In the genomic region with DNA sequence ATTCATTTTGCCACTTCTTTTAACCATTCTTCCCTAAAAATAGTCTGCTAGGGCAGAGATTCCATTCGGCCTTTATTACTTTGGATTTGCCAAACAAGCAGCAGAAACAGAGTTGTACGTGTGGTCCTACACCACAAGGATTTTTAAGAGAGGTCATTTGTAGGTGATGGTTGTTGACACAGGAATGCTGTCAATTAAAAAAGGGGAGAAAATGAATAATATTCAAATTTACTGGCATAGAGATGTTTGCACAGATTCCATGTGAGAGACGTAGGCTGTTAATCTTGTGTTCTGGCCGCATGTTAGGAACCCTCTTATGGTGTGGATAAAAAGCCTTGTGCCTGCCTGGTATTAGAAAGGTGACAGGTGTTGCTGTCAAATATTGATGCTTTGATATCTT, we compare ENCODE assay signal across 16 cellular contexts. TPM values are rescaled to one million over a fixed set of nuclear protein-coding genes. Genes with fewer than 3 reads are reported as not detected.
DNase-seq lines count a peak whose midpoint lies in the region; ATAC-seq, FAIRE-seq and TF ChIP-seq lines count a peak whose summit lies in the region.
"Had no signal": no experiment of that assay in that cellular context is flagged by ENCODE, and none has a peak within 500 bp of the region (broad histone marks: within the 10 kb centered on the region; RNA-seq: fewer than 3 reads in every experiment).

No MANE protein-coding gene starts in this region.

- peak overlapping the region; percentile 72; the same call in 1 of the 2 replicates for H3K4me2 ChIP-seq in IMR-90 (ENCODE audit: low read depth, low read length)
- H3K4me2 ChIP-seq in keratinocyte (ENCODE audit: control insufficient read depth, extremely low read depth, insufficient read depth, low read depth, low read length): no peak overlapping the region

- no peak for TF ChIP-seq EP300 in transverse colon (IDR thresholded peaks at IDR 0.05; ENCODE audit: low read depth)

- H3K27me3 ChIP-seq in IMR-90 (ENCODE audit: control insufficient read depth, insufficient read depth, low read length): no peaks in the 10 kb centered on the region
- no peaks in the 10 kb centered on the region for H3K27me3 ChIP-seq in keratinocyte (ENCODE audit: control insufficient read depth, extremely low read depth, insufficient read depth, low read length)
- H3K27me3 ChIP-seq in transverse colon: no peaks in the 10 kb centered on the region
- H3K27me3 ChIP-seq: suprapubic skin had no signal

- peak overlapping the region; percentile 26; the same call in 1 of the 2 replicates for H3K18ac ChIP-seq in IMR-90 (ENCODE audit: low read depth, low read length)

- no peak overlapping the region for H2AFZ ChIP-seq in IMR-90 (replicated peaks; ENCODE audit: low read length, poor library complexity)
- H2AFZ ChIP-seq in keratinocyte (ENCODE audit: control insufficient read depth, low read length): no peak overlapping the region

- DNase-seq in IMR-90 (no peak), keratinocyte (ENCODE audit: low read depth, low spot score) (no peak), transverse colon (no peak), GF-D8 (lab: John Stamatoyannopoulos, UW) (no peak)
- no peak for DNase-seq in central memory CD4-positive, alpha-beta T cell
- DNase-seq: activated CD4-positive, alpha-beta T cell treated with anti-CD3 and anti-CD28 coated beads for 48 hours; activated T-cell treated with anti-CD3 and anti-CD28 coated beads, Interleukin-2, amount 50 U/mL, for 1 hour; caudate nucleus; DND-41; effector memory CD4-positive, alpha-beta T cell; GOT3; MV-4-11; SHP77 treated with DMSO at 0.1 percent for 48 hours had no signal

- TF ChIP-seq CTCF in IMR-90 (conservative IDR thresholded peaks at IDR 0.05; ENCODE audit: low read depth, low read length) (no peak), keratinocyte (optimal IDR thresholded peaks at IDR 0.05 in 1 of 3, IDR thresholded peaks at IDR 0.05 in 1 of 3, conservative IDR thresholded peaks at IDR 0.05 in 1 of 3; ENCODE audit: extremely low read depth in 1 of 3, insufficient read depth in 2 of 3, low read length in 3 of 3) (no peak), transverse colon (IDR thresholded peaks at IDR 0.05) (no peak)

- H3K9me3 ChIP-seq in IMR-90 (ENCODE audit: control insufficient read depth, insufficient read depth, low read length) (no peaks in the 10 kb centered on the region), keratinocyte (ENCODE audit: control insufficient read depth, low read depth, low read length) (no peaks in the 10 kb centered on the region), transverse colon (no peaks in the 10 kb centered on the region)
- H3K9me3 ChIP-seq: suprapubic skin had no signal

- H3K14ac ChIP-seq in IMR-90 (replicated peaks; ENCODE audit: low read depth, low read length): peak overlapping the region; percentile 39

- peak overlapping the region; percentile 100 for H2BK5ac ChIP-seq in IMR-90 (ENCODE audit: low read depth, low read length, poor library complexity, severe bottlenecking)

- H3K79me2 ChIP-seq in keratinocyte (ENCODE audit: control insufficient read depth, insufficient read depth, low read length): peaks cover 97% of the 10 kb centered on the region

- WGBS in IMR-90 (ENCODE audit: extremely low coverage in 2 of 2, insufficient read length in 1 of 2), 2 experiments: no CpG with 5 or more reads among the region's 4 CpGs
- WGBS in transverse colon (ENCODE audit: low coverage in 1 of 2), 2 donors: 68 to 72% methylated on average over 4 of the region's 4 CpGs

- BruUV-seq in IMR-90 (replicated peaks; lab: Mats Ljungman, UMichigan): no TSS peak

- H4K91ac ChIP-seq in IMR-90 (ENCODE audit: insufficient read depth, low read depth, low read length): peak overlapping the region; percentile 2; the same call in 1 of the 2 replicates

- FAIRE-seq in keratinocyte (lab: Jason Lieb, UNC): no peak

- H3K9ac ChIP-seq in IMR-90 (ENCODE audit: low read depth, low read length) (no peak overlapping the region; the same call in 1 of the 2 replicates), keratinocyte (ENCODE audit: control insufficient read depth, extremely low read depth, insufficient read depth, low read length) (no peak overlapping the region)

- peak overlapping the region; percentile 50 for H3K23ac ChIP-seq in IMR-90 (ENCODE audit: low read depth, low read length)

- H4K5ac ChIP-seq in IMR-90 (ENCODE audit: low read depth, low read length): peak overlapping the region; percentile 29; the same call in 1 of the 2 replicates

- dilution Hi-C loops in IMR-90 (cut with HindIII; ENCODE audit: low sequenced_read_pairs, unreplicated experiment): no loop called here
- dilution Hi-C loops in keratinocyte (cut with MboI; ENCODE audit: extremely low pct_ligation_motif_present, low sequenced_read_pairs): no loop called here

- no peak for TF ChIP-seq POLR2A in IMR-90 (IDR thresholded peaks at IDR 0.05; ENCODE audit: low read depth, low read length)
- TF ChIP-seq POLR2A in transverse colon (IDR thresholded peaks at IDR 0.05): no peak

- peak overlapping the region; percentile 27 for H2BK20ac ChIP-seq in IMR-90 (ENCODE audit: low read depth, low read length)

- peak overlapping the region; percentile 61; the same call in 1 of the 2 replicates for H2BK120ac ChIP-seq in IMR-90 (ENCODE audit: low read depth, low read length)

- H2AK5ac ChIP-seq in IMR-90 (ENCODE audit: low read depth, low read length): peak overlapping the region; percentile 62

- peak overlapping the region; percentile 29 for H3K56ac ChIP-seq in IMR-90 (ENCODE audit: extremely low read depth, insufficient read depth, low read length)

- H3K79me1 ChIP-seq in IMR-90 (ENCODE audit: low read depth in 1 of 2, low read length in 2 of 2): peaks cover 0 to 18% of the 10 kb centered on the region in 2 experiments; a peak in 2 of 4 replicates

- peaks cover 48% of the 10 kb centered on the region for H3K4me1 ChIP-seq in IMR-90 (ENCODE audit: control insufficient read depth, insufficient read depth, low read length)
- peaks cover 66% of the 10 kb centered on the region for H3K4me1 ChIP-seq in keratinocyte (ENCODE audit: control insufficient read depth, extremely low read depth, insufficient read depth, low read length)
- peaks cover 29 to 69% (median 36%) of the 10 kb centered on the region in 4 donors for H3K4me1 ChIP-seq in transverse colon

- peak overlapping the region; percentile 42; the same call in 1 of the 2 replicates for H3K27ac ChIP-seq in IMR-90 (ENCODE audit: insufficient read depth, low read length)
- H3K27ac ChIP-seq in keratinocyte (ENCODE audit: control insufficient read depth, insufficient read depth, low read length): peak overlapping the region; percentile 59
- peak overlapping the region in 3 of 4 donors; percentile 1 to 45 (median 6) for H3K27ac ChIP-seq in transverse colon
- H3K27ac ChIP-seq: suprapubic skin had no signal

- POLR2A ChIA-PET in IMR-90 (lab: Charles Lee; ENCODE audit: unreplicated experiment): no interaction called here

- H3K9me1 ChIP-seq in IMR-90 (ENCODE audit: insufficient read depth, low read length): peaks cover 25% of the 10 kb centered on the region
- no peaks in the 10 kb centered on the region for H3K9me1 ChIP-seq in keratinocyte (ENCODE audit: control insufficient read depth, extremely low read depth, insufficient read depth, low read length)

- no peak overlapping the region for H2AK9ac ChIP-seq in IMR-90 (replicated peaks; ENCODE audit: low read depth, low read length, poor library complexity)

- H2BK15ac ChIP-seq in IMR-90 (ENCODE audit: low read depth, low read length): peak overlapping the region; percentile 35; the same call in 2 of the 3 replicates

- peaks cover 81% of the 10 kb centered on the region for H4K20me1 ChIP-seq in IMR-90 (ENCODE audit: insufficient read depth, low read length)
- peaks cover 7% of the 10 kb centered on the region for H4K20me1 ChIP-seq in keratinocyte (ENCODE audit: control insufficient read depth, extremely low read depth, insufficient read depth, low read length)

- in situ Hi-C loops in IMR-90 (cut with MboI; ENCODE audit: low sequenced_read_pairs) (no loop called here), transverse colon (cut with MboI; ENCODE audit: low pct_ligation_motif_present in 1 of 4, low pct_unique_long_range_greater_than_20kb in 1 of 4, low sequenced_read_pairs in 3 of 4) (no loop called here)

- H3K4me3 ChIP-seq in IMR-90 (ENCODE audit: insufficient read depth, low read depth, low read length) (no peak overlapping the region), keratinocyte (ENCODE audit: control insufficient read depth in 2 of 3, extremely low read depth in 1 of 3, insufficient read depth in 2 of 3, low read depth in 1 of 3, low read length in 3 of 3) (no peak overlapping the region), transverse colon (no peak overlapping the region)
- H3K4me3 ChIP-seq: suprapubic skin had no signal

- peaks cover 9% of the 10 kb centered on the region for H3K36me3 ChIP-seq in IMR-90 (ENCODE audit: control insufficient read depth, insufficient read depth, low read length)
- no peaks in the 10 kb centered on the region for H3K36me3 ChIP-seq in keratinocyte (ENCODE audit: control insufficient read depth in 2 of 2, extremely low read depth in 1 of 2, insufficient read depth in 2 of 2, low read length in 2 of 2)
- no peaks in the 10 kb centered on the region for H3K36me3 ChIP-seq in transverse colon
- H3K36me3 ChIP-seq: suprapubic skin had no signal

- no peak for ATAC-seq in IMR-90 (ENCODE audit: low read depth)
- ATAC-seq in SK-N-SH treated with all-trans-retinoic acid at 6 μM for 48 hours: peak; percentile 8; the same call in 2 of the 3 replicates
- no peak for ATAC-seq in HG03457 (IDR thresholded peaks at IDR 0.05; ENCODE audit: unreplicated experiment)

- CTCF ChIA-PET in IMR-90 (lab: Yijun Ruan, JAX): no interaction called here

- TF ChIP-seq RAD21 in IMR-90 (IDR thresholded peaks at IDR 0.05; ENCODE audit: low read length): no peak

- H4K8ac ChIP-seq in IMR-90 (ENCODE audit: low read depth in 2 of 2, low read length in 2 of 2): peak overlapping the region; percentile 1 to 16; a peak in 3 of 4 replicates

- peak overlapping the region; percentile 74 for H3K4ac ChIP-seq in IMR-90 (ENCODE audit: low read depth, low read length)

- intact Hi-C loops in IMR-90 (cut with micrococcal nuclease) (no loop called here), transverse colon (cut with DNase I; ENCODE audit: low total_unique reads) (no loop called here)

TF ChIP-seq in SK-N-SH treated with all-trans-retinoic acid at 6 μM for 48 hours, 23 proteins besides CTCF, POLR2A, EP300 and RAD21 (continues in another document):
- no peak for TF ChIP-seq CSDC2 (CRISPR knock-in tag; IDR thresholded peaks at IDR 0.05)

RNA-seq across cellular contexts. Expression of gene TRIO, which starts 34.9 kb away (rescaled TPM):
- total RNA-seq in IMR-90 (2012; rRNA removed) (487 and 522 TPM in 2 replicates), transverse colon (100 to 1,000 TPM; 186 to 388 (median 285) TPM)
- polyA plus RNA-seq in IMR-90 (2012; rRNA removed) (206 and 225 TPM in 2 replicates), keratinocyte (56.6 to 72.1 TPM (median 57.2 TPM) in 3 replicates)
- polyA plus RNA-seq in IMR-90 (2012; cell fraction: cytosol; rRNA removed): 126 and 196 TPM in 2 replicates
- 1,045 and 1,428 TPM in 2 replicates for polyA plus RNA-seq in IMR-90 (2012; cell fraction: nucleus; rRNA removed; ENCODE audit: low replicate concordance)
- polyA plus RNA-seq in keratinocyte (2011; ENCODE audit: low read depth): 54.4 TPM
- polyA plus RNA-seq in keratinocyte (2011; cell fraction: cytosol; rRNA removed): 42.3 and 46.0 TPM in 2 replicates
- 227 and 249 TPM in 2 replicates for polyA plus RNA-seq in keratinocyte (2011; cell fraction: nucleus; rRNA removed)
- 33.9 and 54.9 TPM in 2 replicates for polyA plus RNA-seq in keratinocyte (2012; ENCODE audit: low replicate concordance)
- 358 to 455 TPM (median 446 TPM) in 3 replicates for polyA minus RNA-seq in keratinocyte
- polyA minus RNA-seq in keratinocyte (2011; cell fraction: cytosol; rRNA and poly(A)+ RNA removed): 73.3 TPM
- polyA minus RNA-seq in keratinocyte (2011; cell fraction: nucleus; rRNA and poly(A)+ RNA removed): 348 and 654 TPM in 2 replicates

Comparison
In these comparisons a context has a peak if more than half of its experiments do, and no peak if none do; other contexts are left out.
1. H3K27ac ChIP-seq: peak in every context shown above with its lines; median percentile 59 in keratinocyte; 42 in IMR-90; 6 in transverse colon.